In the genomic region with DNA sequence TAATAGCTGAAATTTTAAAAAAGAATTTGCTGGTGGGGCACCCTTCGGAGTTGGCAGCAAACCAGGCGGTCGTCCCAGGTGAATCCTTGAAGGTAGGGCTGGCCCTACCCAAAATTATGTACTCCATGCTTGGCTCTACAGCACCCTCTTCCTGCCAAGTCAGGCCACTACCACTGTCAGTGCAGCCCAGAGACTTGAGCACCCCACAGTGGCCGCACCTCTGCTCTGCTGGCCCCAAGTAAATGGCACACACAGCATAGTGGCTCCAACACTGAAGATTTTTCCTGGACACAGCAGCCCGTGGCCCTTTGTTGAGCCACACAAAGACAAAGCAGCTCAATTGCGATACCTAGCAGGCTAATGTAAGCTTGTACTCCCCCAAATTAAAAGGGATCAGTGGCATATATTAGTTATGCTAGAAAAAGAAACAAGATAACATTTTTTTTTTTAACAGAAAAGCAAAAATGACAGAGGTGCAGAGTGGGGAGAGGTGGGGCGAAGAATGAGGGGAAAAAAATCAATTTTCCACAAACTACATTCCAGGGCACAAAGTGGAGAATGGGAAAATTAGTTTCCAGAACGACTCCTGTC, we compare ENCODE assay signal across 8 cellular contexts.
DNase-seq lines count a peak whose midpoint lies in the region; ATAC-seq and TF ChIP-seq lines count a peak whose summit lies in the region.
"Had no signal": no experiment of that assay in that cellular context is flagged by ENCODE, and none has a peak within 500 bp of the region (broad histone marks: within the 10 kb centered on the region; RNA-seq: fewer than 3 reads in every experiment).

No MANE protein-coding gene starts in this region.

- peak; percentile 99 for ATAC-seq in GM23338
- no peak for ATAC-seq in GM21723 (IDR thresholded peaks at IDR 0.05; ENCODE audit: unreplicated experiment)

- no peaks in the 10 kb centered on the region for H3K79me2 ChIP-seq in GM23338 (replicated peaks; ENCODE audit: insufficient read depth)

- H3K4me3 ChIP-seq in GM23338 (no peak overlapping the region), foreskin fibroblast (ENCODE audit: low read depth in 1 of 2, low read length in 2 of 2) (no peak overlapping the region)

- TF ChIP-seq CTCF in GM23338 (conservative IDR thresholded peaks at IDR 0.05; ENCODE audit: low read depth in 2 of 2) (peak; percentile 85 to 98), foreskin fibroblast (IDR thresholded peaks at IDR 0.05; ENCODE audit: low read depth, low read length) (peak; percentile 57)

- no peaks in the 10 kb centered on the region for H3K9me2 ChIP-seq in GM23338 (ENCODE audit: insufficient read depth)

- H3K4me2 ChIP-seq in GM23338, result no peak overlapping the region

- H3K27me3 Mint-ChIP-seq in GM23338 (ENCODE audit: insufficient read depth, low read depth, poor library complexity), result peaks cover 5% of the 10 kb centered on the region
- H3K27me3 Mint-ChIP-seq: activated naive CD8-positive, alpha-beta T cell had no signal

- no peaks in the 10 kb centered on the region for H3K27me3 ChIP-seq in GM23338 (ENCODE audit: insufficient read depth)

- H3K27ac ChIP-seq in GM23338 (ENCODE audit: low read depth), result no peak overlapping the region

- peaks cover 17% of the 10 kb centered on the region for H3K9me3 Mint-ChIP-seq in GM23338

- H3K4me1 ChIP-seq in GM23338 (ENCODE audit: insufficient read depth), result no peaks in the 10 kb centered on the region

- no peak overlapping the region for H3K4me3 Mint-ChIP-seq in GM23338
- H3K4me3 Mint-ChIP-seq: activated naive CD8-positive, alpha-beta T cell had no signal

- H3K36me3 Mint-ChIP-seq in GM23338 (ENCODE audit: low read depth), result peaks cover 7% of the 10 kb centered on the region

- H2AFZ ChIP-seq in GM23338, result no peak overlapping the region

- H4K20me1 ChIP-seq in GM23338 (replicated peaks; ENCODE audit: insufficient read depth), result no peaks in the 10 kb centered on the region

- no peaks in the 10 kb centered on the region for H3F3A ChIP-seq in GM23338 (replicated peaks; ENCODE audit: low read depth)

- no peaks in the 10 kb centered on the region; the same call in 1 of the 3 replicates for H3K4me1 Mint-ChIP-seq in GM23338

- DNase-seq in GF-D8 (lab: John Stamatoyannopoulos, UW), result peak; percentile 51
- peak; percentile 88 for DNase-seq in GM23338 (ENCODE audit: low spot score)
- peak; percentile 84 for DNase-seq in NAMALWA (ENCODE audit: low spot score)
- peak; percentile 72 to 79 for DNase-seq in activated CD4-positive, alpha-beta T cell treated with anti-CD3 and anti-CD28 coated beads, Interleukin-2, amount 50 U/mL, for 48 hours
- no peak for DNase-seq in foreskin fibroblast
- DNase-seq in stimulated activated CD4-positive, alpha-beta T cell treated with anti-CD3 and anti-CD28 coated beads, Interleukin-12 subunit alpha, Interleukin-12 subunit beta, amount 100 ng/mL, for 4 hours, result peak; percentile 39

- no peak overlapping the region for H3K27ac Mint-ChIP-seq in GM23338
- H3K27ac Mint-ChIP-seq: activated naive CD8-positive, alpha-beta T cell had no signal

- H3K36me3 ChIP-seq in GM23338 (ENCODE audit: insufficient read depth), result no peaks in the 10 kb centered on the region

TF ChIP-seq in GM23338, 12 proteins besides CTCF, POLR2A, EP300 and RAD21:
- TF ChIP-seq EZH2phosphoT487 (IDR thresholded peaks at IDR 0.05; ENCODE audit: unreplicated experiment) (no peak), STAT1 (IDR thresholded peaks at IDR 0.05; ENCODE audit: unreplicated experiment) (no peak), JUNB (IDR thresholded peaks at IDR 0.05; ENCODE audit: unreplicated experiment) (no peak), POLR2AphosphoS5 (IDR thresholded peaks at IDR 0.05; ENCODE audit: low read depth) (no peak), ZNF331 (CRISPR knock-in tag; IDR thresholded peaks at IDR 0.05; ENCODE audit: low read depth) (no peak)
- TF ChIP-seq, protein P1, sequence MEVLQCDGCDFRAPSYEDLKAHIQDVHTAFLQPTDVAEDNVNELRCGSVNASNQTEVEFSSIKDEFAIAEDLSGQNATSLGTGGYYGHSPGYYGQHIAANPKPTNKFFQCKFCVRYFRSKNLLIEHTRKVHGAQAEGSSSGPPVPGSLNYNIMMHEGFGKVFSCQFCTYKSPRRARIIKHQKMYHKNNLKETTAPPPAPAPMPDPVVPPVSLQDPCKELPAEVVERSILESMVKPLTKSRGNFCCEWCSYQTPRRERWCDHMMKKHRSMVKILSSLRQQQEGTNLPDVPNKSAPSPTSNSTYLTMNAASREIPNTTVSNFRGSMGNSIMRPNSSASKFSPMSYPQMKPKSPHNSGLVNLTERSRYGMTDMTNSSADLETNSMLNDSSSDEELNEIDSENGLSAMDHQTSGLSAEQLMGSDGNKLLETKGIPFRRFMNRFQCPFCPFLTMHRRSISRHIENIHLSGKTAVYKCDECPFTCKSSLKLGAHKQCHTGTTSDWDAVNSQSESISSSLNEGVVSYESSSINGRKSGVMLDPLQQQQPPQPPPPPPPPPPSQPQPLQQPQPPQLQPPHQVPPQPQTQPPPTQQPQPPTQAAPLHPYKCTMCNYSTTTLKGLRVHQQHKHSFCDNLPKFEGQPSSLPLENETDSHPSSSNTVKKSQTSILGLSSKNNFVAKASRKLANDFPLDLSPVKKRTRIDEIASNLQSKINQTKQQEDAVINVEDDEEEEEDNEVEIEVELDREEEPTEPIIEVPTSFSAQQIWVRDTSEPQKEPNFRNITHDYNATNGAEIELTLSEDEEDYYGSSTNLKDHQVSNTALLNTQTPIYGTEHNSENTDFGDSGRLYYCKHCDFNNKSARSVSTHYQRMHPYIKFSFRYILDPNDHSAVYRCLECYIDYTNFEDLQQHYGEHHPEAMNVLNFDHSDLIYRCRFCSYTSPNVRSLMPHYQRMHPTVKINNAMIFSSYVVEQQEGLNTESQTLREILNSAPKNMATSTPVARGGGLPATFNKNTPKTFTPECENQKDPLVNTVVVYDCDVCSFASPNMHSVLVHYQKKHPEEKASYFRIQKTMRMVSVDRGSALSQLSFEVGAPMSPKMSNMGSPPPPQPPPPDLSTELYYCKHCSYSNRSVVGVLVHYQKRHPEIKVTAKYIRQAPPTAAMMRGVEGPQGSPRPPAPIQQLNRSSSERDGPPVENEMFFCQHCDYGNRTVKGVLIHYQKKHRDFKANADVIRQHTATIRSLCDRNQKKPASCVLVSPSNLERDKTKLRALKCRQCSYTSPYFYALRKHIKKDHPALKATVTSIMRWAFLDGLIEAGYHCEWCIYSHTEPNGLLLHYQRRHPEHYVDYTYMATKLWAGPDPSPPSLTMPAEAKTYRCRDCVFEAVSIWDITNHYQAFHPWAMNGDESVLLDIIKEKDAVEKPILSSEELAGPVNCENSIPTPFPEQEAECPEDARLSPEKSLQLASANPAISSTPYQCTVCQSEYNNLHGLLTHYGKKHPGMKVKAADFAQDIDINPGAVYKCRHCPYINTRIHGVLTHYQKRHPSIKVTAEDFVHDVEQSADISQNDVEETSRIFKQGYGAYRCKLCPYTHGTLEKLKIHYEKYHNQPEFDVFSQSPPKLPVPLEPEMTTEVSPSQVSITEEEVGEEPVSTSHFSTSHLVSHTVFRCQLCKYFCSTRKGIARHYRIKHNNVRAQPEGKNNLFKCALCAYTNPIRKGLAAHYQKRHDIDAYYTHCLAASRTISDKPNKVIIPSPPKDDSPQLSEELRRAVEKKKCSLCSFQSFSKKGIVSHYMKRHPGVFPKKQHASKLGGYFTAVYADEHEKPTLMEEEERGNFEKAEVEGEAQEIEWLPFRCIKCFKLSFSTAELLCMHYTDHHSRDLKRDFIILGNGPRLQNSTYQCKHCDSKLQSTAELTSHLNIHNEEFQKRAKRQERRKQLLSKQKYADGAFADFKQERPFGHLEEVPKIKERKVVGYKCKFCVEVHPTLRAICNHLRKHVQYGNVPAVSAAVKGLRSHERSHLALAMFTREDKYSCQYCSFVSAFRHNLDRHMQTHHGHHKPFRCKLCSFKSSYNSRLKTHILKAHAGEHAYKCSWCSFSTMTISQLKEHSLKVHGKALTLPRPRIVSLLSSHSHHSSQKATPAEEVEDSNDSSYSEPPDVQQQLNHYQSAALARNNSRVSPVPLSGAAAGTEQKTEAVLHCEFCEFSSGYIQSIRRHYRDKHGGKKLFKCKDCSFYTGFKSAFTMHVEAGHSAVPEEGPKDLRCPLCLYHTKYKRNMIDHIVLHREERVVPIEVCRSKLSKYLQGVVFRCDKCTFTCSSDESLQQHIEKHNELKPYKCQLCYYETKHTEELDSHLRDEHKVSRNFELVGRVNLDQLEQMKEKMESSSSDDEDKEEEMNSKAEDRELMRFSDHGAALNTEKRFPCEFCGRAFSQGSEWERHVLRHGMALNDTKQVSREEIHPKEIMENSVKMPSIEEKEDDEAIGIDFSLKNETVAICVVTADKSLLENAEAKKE (CRISPR knock-in tag; IDR thresholded peaks at IDR 0.05), result no peak

Comparison
In these comparisons a context has a peak if more than half of its experiments do, and no peak if none do; other contexts are left out.
1. DNase-seq: peak in GF-D8 (single experiment), GM23338 (single experiment), NAMALWA (single experiment), activated CD4-positive, alpha-beta T cell treated with anti-CD3 and anti-CD28 coated beads, Interleukin-2, amount 50 U/mL, for 48 hours (2 of 2) and stimulated activated CD4-positive, alpha-beta T cell treated with anti-CD3 and anti-CD28 coated beads, Interleukin-12 subunit alpha, Interleukin-12 subunit beta, amount 100 ng/mL, for 4 hours (single experiment); none in foreskin fibroblast (0 of 2).